16 cellular contexts compared by ENCODE assay signal in the genomic region with DNA sequence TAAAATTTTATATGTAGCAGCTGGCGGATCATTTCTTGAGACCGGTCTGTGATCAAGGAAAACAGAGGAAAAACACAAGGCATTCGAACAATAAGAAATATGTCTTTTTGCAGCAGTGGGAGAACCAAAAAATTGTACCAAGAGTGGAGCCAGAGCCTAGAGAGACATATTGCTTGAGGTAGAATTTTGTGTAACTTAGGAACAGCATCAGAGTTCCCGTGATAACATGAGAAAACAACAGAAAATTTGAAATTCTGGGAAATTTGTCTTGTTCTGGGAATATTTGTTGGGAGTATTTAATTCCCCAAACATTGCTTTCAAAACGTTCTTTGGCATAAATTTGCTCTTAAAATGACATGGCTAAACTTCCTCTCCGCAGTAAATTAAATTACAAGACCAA.
A peak's percentile ranks its signal among the peaks of the same experiment; 100 is the strongest.
DNase-seq lines count a peak whose midpoint lies in the region; ATAC-seq lines count a peak whose summit lies in the region.
"Had no signal": no experiment of that assay in that cellular context is flagged by ENCODE, and none has a peak within 500 bp of the region (broad histone marks: within the 10 kb centered on the region; RNA-seq: fewer than 3 reads in every experiment).

No MANE protein-coding gene starts in this region.

- ATAC-seq in Right ventricle myocardium superior (ENCODE audit: poor library complexity) (peak; percentile 78), left ventricle myocardium superior (peak; percentile 72)

- peaks cover 0 to 24% (median 7%) of the 10 kb centered on the region in 5 donors for H3K4me1 ChIP-seq in subcutaneous abdominal adipose tissue (ENCODE audit: control insufficient read depth in 5 of 5, insufficient read depth in 5 of 5, low read length in 5 of 5)
- H3K4me1 ChIP-seq: BE2C, Caco-2 had no signal

- DNase-seq in Right ventricle myocardium superior (no peak), cardiac septum (ENCODE audit: low spot score) (no peak), left ventricle myocardium superior (no peak), anterior cingulate cortex (lab: John Stamatoyannopoulos, UW) (no peak)
- DNase-seq in activated CD4-positive, alpha-beta T cell treated with anti-CD3 and anti-CD28 coated beads for 1 hour: no peak
- DNase-seq in activated CD4-positive, CD25-positive, alpha-beta regulatory T cell (lab: John Stamatoyannopoulos, UW): no peak
- DNase-seq: ACHN; BE2C; Caco-2; CD4-positive, alpha-beta memory T cell; DMS53; GF-D8; HCEC 1CT; HFFc6 had no signal

- H3K9me3 ChIP-seq in subcutaneous abdominal adipose tissue (ENCODE audit: control insufficient read depth in 5 of 5, low read length in 5 of 5): no peaks in the 10 kb centered on the region
- H3K9me3 ChIP-seq: BE2C, Caco-2 had no signal

- H3K36me3 ChIP-seq in subcutaneous abdominal adipose tissue (ENCODE audit: control insufficient read depth in 5 of 5, insufficient read depth in 5 of 5, low read length in 5 of 5): no peaks in the 10 kb centered on the region
- H3K36me3 ChIP-seq: BE2C had no signal

- peak overlapping the region; percentile 1 for H3K27ac ChIP-seq in subcutaneous abdominal adipose tissue (ENCODE audit: low read depth, low read length)
- H3K27ac ChIP-seq: C4-2B had no signal

- intact Hi-C loops in Right ventricle myocardium superior (cut with DNase I): no loop called here
- intact Hi-C loops in cardiac septum (cut with DNase I): no loop called here
- intact Hi-C loops in left ventricle myocardium superior (cut with micrococcal nuclease): no loop called here

- H3K9ac ChIP-seq in subcutaneous abdominal adipose tissue (ENCODE audit: low read length in 5 of 5): no peak overlapping the region

- H3K27me3 ChIP-seq in subcutaneous abdominal adipose tissue (ENCODE audit: control insufficient read depth in 5 of 5, insufficient read depth in 4 of 5, low read length in 5 of 5): no peaks in the 10 kb centered on the region
- H3K27me3 ChIP-seq: BE2C had no signal

- H3K4me3 ChIP-seq in subcutaneous abdominal adipose tissue (ENCODE audit: low read depth in 1 of 5, low read length in 5 of 5): no peak overlapping the region
